ENCODE assay signal across 8 cellular contexts in the genomic region with DNA sequence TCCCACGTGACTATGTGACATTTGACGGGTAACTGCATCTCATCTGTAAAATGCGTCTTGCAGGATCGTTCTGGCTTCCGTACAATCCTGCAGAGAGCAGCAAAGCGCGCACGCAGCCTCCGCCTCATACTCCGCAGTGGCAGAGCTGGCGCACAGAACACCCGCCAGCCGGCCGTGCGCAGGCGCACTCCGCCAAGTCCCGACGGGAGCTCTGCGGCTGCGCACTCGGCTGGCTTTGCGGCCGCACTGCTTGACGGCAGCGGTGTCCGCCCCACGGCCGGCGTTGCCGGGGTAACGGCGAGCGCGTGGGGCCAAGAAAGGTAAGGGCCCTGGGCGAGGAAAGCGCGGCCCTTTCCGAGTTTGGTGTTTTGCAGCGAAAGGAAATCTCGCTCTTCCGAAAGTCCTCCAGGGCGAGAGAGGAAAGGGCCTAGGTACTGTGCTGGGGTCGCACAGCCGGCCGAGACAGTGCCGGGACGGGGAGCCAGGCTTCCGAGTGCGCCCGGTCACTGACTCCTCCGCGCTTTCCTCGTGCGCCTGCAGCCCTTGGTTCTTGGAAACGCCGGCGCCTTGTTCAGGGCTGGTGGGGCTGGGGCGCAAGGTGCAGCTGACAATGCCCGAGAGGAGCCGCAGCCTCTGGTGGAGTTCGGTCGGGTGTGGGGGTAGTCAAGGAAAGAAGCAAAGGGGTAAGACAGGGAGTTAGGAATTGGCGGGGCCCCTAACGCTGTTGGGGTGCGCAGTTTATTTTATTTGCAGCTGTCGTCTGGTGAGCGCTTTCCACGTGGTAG. TPM values are rescaled to one million over a fixed set of nuclear protein-coding genes. Genes with fewer than 3 reads are reported as not detected.
DNase-seq lines count a peak whose midpoint lies in the region; ATAC-seq and TF ChIP-seq lines count a peak whose summit lies in the region.

A gene (plus strand): TSS at position 283 of the 785 bp plus-strand sequence. CDS start 5,321 bp downstream, outside the sequence.

- H3K27ac ChIP-seq in spleen = peak within 1 kb of the TSS; percentile 63 to 89 (median 82)

- DNase-seq in AG20443 (ENCODE audit: low spot score) = peak; percentile 100
- peak; percentile 91 for DNase-seq in NCI-H345 (lab: John Stamatoyannopoulos, UW)
- peak; percentile 99 for DNase-seq in activated B cell treated with CpG ODN at 0.5 μM for 24 hours
- DNase-seq in cardiac fibroblast (ENCODE audit: low read depth in 2 of 2) = peak; percentile 94 to 97
- peak; percentile 93 for DNase-seq in inferior parietal cortex (ENCODE audit: extremely low spot score)
- DNase-seq in spleen = peak; percentile 99

- TF ChIP-seq POLR2A in spleen (IDR thresholded peaks at IDR 0.05) = peak in 2 of 3 donors; percentile 54 to 90

- H3K27ac Mint-ChIP-seq in activated B cell treated with CpG ODN at 0.5 μM for 24 hours = peak within 1 kb of the TSS; percentile 92

- H3K4me3 Mint-ChIP-seq in activated B cell treated with CpG ODN at 0.5 μM for 24 hours = peak within 1 kb of the TSS; percentile 96

- H3K9me3 ChIP-seq in spleen = no peaks in the 10 kb centered on the region

- H3K9me3 Mint-ChIP-seq in activated B cell treated with CpG ODN at 0.5 μM for 24 hours = no peaks in the 10 kb centered on the region

- no peaks in the 10 kb centered on the region for H3K27me3 Mint-ChIP-seq in activated B cell treated with CpG ODN at 0.5 μM for 24 hours

- H3K4me1 Mint-ChIP-seq in activated B cell treated with CpG ODN at 0.5 μM for 24 hours = peaks cover 26% of the 10 kb centered on the region

- TF ChIP-seq CTCF in activated B cell treated with CpG ODN at 0.5 μM for 24 hours (IDR thresholded peaks at IDR 0.05) = no peak
- TF ChIP-seq CTCF in cardiac fibroblast (IDR thresholded peaks at IDR 0.05; ENCODE audit: low read depth, low read length) = no peak
- peak in 4 of 11 experiments; percentile 14 to 42 (median 24) for TF ChIP-seq CTCF in spleen (IDR thresholded peaks at IDR 0.05 in 8 of 11, conservative IDR thresholded peaks at IDR 0.05 in 3 of 11)

- no peaks in the 10 kb centered on the region for H3K27me3 ChIP-seq in spleen (replicated peaks in 1 of 7)

- WGBS in spleen, 5 donors = 0 to 1% (median 1%) methylated on average over 15 to 69 of the region's 69 CpGs

- CTCF ChIA-PET in activated B cell treated with CpG ODN at 0.5 μM for 24 hours (lab: Charles Lee) = interaction anchor here (0.6 to 2.2 kb wide), 3 partner anchors 180 to 349 kb away, joined by 3 to 9 read pairs (median 4); a partner anchor contains a TSS

- peaks cover 6% of the 10 kb centered on the region for H3K36me3 Mint-ChIP-seq in activated B cell treated with CpG ODN at 0.5 μM for 24 hours (ENCODE audit: low read depth)

- H3K36me3 ChIP-seq in spleen = peaks cover 0 to 3% (median 0%) of the 10 kb centered on the region in 6 donors

- ATAC-seq in GM19025 (IDR thresholded peaks at IDR 0.05; ENCODE audit: low read depth, unreplicated experiment) (peak; percentile 93), HG03280 (IDR thresholded peaks at IDR 0.05; ENCODE audit: unreplicated experiment) (peak; percentile 93), activated B cell treated with CpG ODN at 0.5 μM for 24 hours (ENCODE audit: low read depth) (peak; percentile 95)

- POLR2A ChIA-PET in activated B cell treated with CpG ODN at 0.5 μM for 24 hours (lab: Charles Lee) = interaction anchor here (0.9 to 1.4 kb wide), 6 partner anchors 9 to 349 kb away, joined by 3 to 10 read pairs (median 4); a partner anchor contains a TSS

- H3K4me1 ChIP-seq in spleen = peaks cover 16 to 57% (median 38%) of the 10 kb centered on the region in 6 donors

- intact Hi-C loops in activated B cell treated with CpG ODN at 0.5 μM for 24 hours (cut with micrococcal nuclease) (loop anchor here (1.0 to 10.0 kb wide), 9 partner anchors 73 to 1693 kb away; a partner anchor contains a TSS), spleen (cut with DNase I; ENCODE audit: low total_unique reads) (loop anchor here (10.0 kb wide), 1 partner anchor 70 kb away; a partner anchor contains a TSS)

- H3K4me3 ChIP-seq in cardiac fibroblast (replicated peaks in 1 of 2; ENCODE audit: low read depth in 2 of 2, low read length in 2 of 2) (peak within 1 kb of the TSS; percentile 74 to 76), spleen (peak within 1 kb of the TSS; percentile 68 to 96 (median 92))

RNA-seq across cellular contexts. Expression of the gene that starts here (rescaled TPM):
- total RNA-seq in activated B cell treated with CpG ODN at 0.5 μM for 24 hours = 15.9 and 17.4 TPM in 2 replicates
- total RNA-seq in spleen = 10 to 100 TPM; 10.6 to 21.5 (median 17.8) TPM
- polyA plus RNA-seq in spleen = 10 to 100 TPM; 12.6 to 14.3 (median 13.2) TPM

Comparison
In these comparisons a context has a peak if more than half of its experiments do, and no peak if none do; other contexts are left out.
1. Peak in every context shown above with its lines: DNase-seq, ATAC-seq, H3K4me3 ChIP-seq and H3K27ac ChIP-seq.